ENCODE assay signal across 23 cellular contexts in genomic region chr4:89119166-89119565, GRCh38.
"Had no signal": no experiment of that assay in that cellular context is flagged by ENCODE, and none has a peak within 500 bp of the region (broad histone marks: within the 10 kb centered on the region; RNA-seq: fewer than 3 reads in every experiment).

No MANE protein-coding gene starts in this region.

- H3K27ac Mint-ChIP-seq: activated CD4-positive, alpha-beta memory T cell treated with anti-CD3 and anti-CD28 coated beads, Interleukin-2, amount 10 ng/mL, durations not matched to agents 7 days and 5 days; activated naive CD4-positive, alpha-beta T cell treated with anti-CD3 and anti-CD28 coated beads, Interleukin-2, amount 50 U/mL, for 24 hours; activated T-cell treated with anti-CD3 and anti-CD28 coated beads, Interleukin-2, amount 50 U/mL, for 24 hours; dendritic cell treated with granulocyte-macrophage colony-stimulating factor and Interleukin-4, amounts not matched to agents 40 ng/mL and 50 ng/mL, for 4 days; effector memory CD8-positive, alpha-beta T cell; naive thymus-derived CD4-positive, alpha-beta T cell; stimulated activated naive CD8-positive, alpha-beta T cell treated with anti-CD3 and anti-CD28 coated beads, Interleukin-15, amount 100 ng/mL, for 72 hours; T-helper 17 cell; WTC11 had no signal

- H3K27me3 ChIP-seq: heart right ventricle, pancreas, sigmoid colon, spleen, testis, upper lobe of right lung had no signal

- H3K4me1 ChIP-seq: heart right ventricle, sigmoid colon, spleen, testis, upper lobe of right lung had no signal

- H3K9me3 ChIP-seq: mucosa of descending colon, pancreas, sigmoid colon, spleen, testis, upper lobe of right lung had no signal

- H3K4me1 Mint-ChIP-seq: activated CD4-positive, alpha-beta memory T cell treated with anti-CD3 and anti-CD28 coated beads, Interleukin-2, amount 10 ng/mL, durations not matched to agents 7 days and 5 days; activated naive CD4-positive, alpha-beta T cell treated with anti-CD3 and anti-CD28 coated beads, Interleukin-2, amount 50 U/mL, for 24 hours; central memory CD8-positive, alpha-beta T cell; stimulated activated naive CD8-positive, alpha-beta T cell treated with anti-CD3 and anti-CD28 coated beads, Interleukin-15, amount 100 ng/mL, for 72 hours; T-helper 17 cell had no signal

- H3K36me3 ChIP-seq: heart right ventricle, pancreas, sigmoid colon, spleen, upper lobe of right lung had no signal

- H3K9me3 Mint-ChIP-seq: activated CD4-positive, alpha-beta memory T cell treated with anti-CD3 and anti-CD28 coated beads, Interleukin-2, amount 10 ng/mL, durations not matched to agents 7 days and 5 days; central memory CD8-positive, alpha-beta T cell; dendritic cell treated with granulocyte-macrophage colony-stimulating factor and Interleukin-4, amounts not matched to agents 40 ng/mL and 50 ng/mL, for 4 days; effector memory CD8-positive, alpha-beta T cell had no signal

- DNase-seq: activated CD4-positive, alpha-beta memory T cell treated with anti-CD3 and anti-CD28 coated beads, Interleukin-2, amount 10 ng/mL, durations not matched to agents 7 days and 5 days; activated CD4-positive, alpha-beta T cell treated with anti-CD3 and anti-CD28 coated beads for 4 hours; activated T-cell treated with anti-CD3 and anti-CD28 coated beads, Interleukin-2, amount 50 U/mL, for 24 hours; amniotic stem cell; effector memory CD8-positive, alpha-beta T cell; heart right ventricle; mammary epithelial cell; mucosa of descending colon; naive thymus-derived CD4-positive, alpha-beta T cell; pancreas; sigmoid colon; spleen; stimulated activated naive CD8-positive, alpha-beta T cell treated with anti-CD3 and anti-CD28 coated beads, Interleukin-15, amount 100 ng/mL, for 72 hours; T-helper 17 cell; testis; upper lobe of right lung had no signal

- H3K27ac ChIP-seq: heart right ventricle, pancreas, sigmoid colon, spleen, testis, upper lobe of right lung had no signal

- ATAC-seq: effector memory CD8-positive, alpha-beta T cell; heart right ventricle; left lobe of liver; mucosa of descending colon; naive thymus-derived CD4-positive, alpha-beta T cell; pancreas; stimulated activated naive CD8-positive, alpha-beta T cell treated with anti-CD3 and anti-CD28 coated beads, Interleukin-15, amount 100 ng/mL, for 72 hours; T-helper 17 cell; upper lobe of right lung; WTC11 had no signal

- FAIRE-seq: frontal cortex, keratinocyte, pancreas had no signal

- H3K4me3 Mint-ChIP-seq: activated CD4-positive, alpha-beta memory T cell treated with anti-CD3 and anti-CD28 coated beads, Interleukin-2, amount 10 ng/mL, durations not matched to agents 7 days and 5 days; activated naive CD4-positive, alpha-beta T cell treated with anti-CD3 and anti-CD28 coated beads, Interleukin-2, amount 50 U/mL, for 24 hours; activated T-cell treated with anti-CD3 and anti-CD28 coated beads, Interleukin-2, amount 50 U/mL, for 24 hours; central memory CD8-positive, alpha-beta T cell; dendritic cell treated with granulocyte-macrophage colony-stimulating factor and Interleukin-4, amounts not matched to agents 40 ng/mL and 50 ng/mL, for 4 days; effector memory CD8-positive, alpha-beta T cell; naive thymus-derived CD4-positive, alpha-beta T cell; stimulated activated naive CD8-positive, alpha-beta T cell treated with anti-CD3 and anti-CD28 coated beads, Interleukin-15, amount 100 ng/mL, for 72 hours; T-helper 17 cell; WTC11 had no signal

- H3K27me3 Mint-ChIP-seq: activated CD4-positive, alpha-beta memory T cell treated with anti-CD3 and anti-CD28 coated beads, Interleukin-2, amount 10 ng/mL, durations not matched to agents 7 days and 5 days; activated naive CD4-positive, alpha-beta T cell treated with anti-CD3 and anti-CD28 coated beads, Interleukin-2, amount 50 U/mL, for 24 hours; activated T-cell treated with anti-CD3 and anti-CD28 coated beads, Interleukin-2, amount 50 U/mL, for 24 hours; central memory CD8-positive, alpha-beta T cell; dendritic cell treated with granulocyte-macrophage colony-stimulating factor and Interleukin-4, amounts not matched to agents 40 ng/mL and 50 ng/mL, for 4 days; effector memory CD8-positive, alpha-beta T cell; naive thymus-derived CD4-positive, alpha-beta T cell; stimulated activated naive CD8-positive, alpha-beta T cell treated with anti-CD3 and anti-CD28 coated beads, Interleukin-15, amount 100 ng/mL, for 72 hours; T-helper 17 cell had no signal

- H3K4me3 ChIP-seq: heart right ventricle, mucosa of descending colon, pancreas, sigmoid colon, spleen, testis, upper lobe of right lung had no signal
